In the genomic region with DNA sequence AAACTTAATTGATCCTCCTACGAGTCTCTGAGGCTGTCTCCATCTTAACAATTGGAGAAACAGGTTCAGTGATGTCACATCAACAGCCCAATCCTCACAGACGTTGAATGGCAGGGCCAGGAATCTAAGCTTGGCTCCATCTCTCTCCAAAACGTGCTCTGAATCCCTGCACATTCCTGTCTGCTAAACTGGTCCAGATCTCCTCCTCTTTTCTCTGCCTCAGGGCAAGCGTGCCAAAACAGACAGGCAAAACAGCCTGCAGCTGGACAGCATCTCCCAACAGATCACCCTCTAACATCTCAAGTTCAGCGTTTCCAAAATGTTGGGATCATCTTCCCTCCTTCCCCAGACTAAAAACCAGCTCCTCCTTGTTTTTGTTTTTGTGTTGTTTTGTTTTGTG, we compare ENCODE assay signal across 29 cellular contexts. TPM values are rescaled to one million over a fixed set of nuclear protein-coding genes. Genes with fewer than 3 reads are reported as not detected.
DNase-seq lines count a peak whose midpoint lies in the region; ATAC-seq, FAIRE-seq and TF ChIP-seq lines count a peak whose summit lies in the region.
"Had no signal": no experiment of that assay in that cellular context is flagged by ENCODE, and none has a peak within 500 bp of the region (broad histone marks: within the 10 kb centered on the region; RNA-seq: fewer than 3 reads in every experiment).

No MANE protein-coding gene starts in this region.

- H3K9ac ChIP-seq in liver (ENCODE audit: low read depth in 1 of 2, low read length in 2 of 2) (peak overlapping the region in 1 of 2 donors; percentile 18), HepG2 (ENCODE audit: insufficient read depth, low read depth, low read length) (no peak overlapping the region), adipocyte (ENCODE audit: low read length) (no peak overlapping the region)
- H3K9ac ChIP-seq: KMS-11 had no signal

- no peaks in the 10 kb centered on the region for H3K27me3 ChIP-seq in liver (ENCODE audit: control insufficient read depth in 4 of 4, insufficient read depth in 4 of 4, low read length in 3 of 4)
- H3K27me3 ChIP-seq in HepG2 (ENCODE audit: control insufficient read depth in 1 of 2, insufficient read depth in 2 of 2, low read length in 2 of 2) = peaks cover 1 to 12% of the 10 kb centered on the region in 2 experiments; a peak in 1 of 5 replicates
- peaks cover 39% of the 10 kb centered on the region for H3K27me3 ChIP-seq in adipocyte (replicated peaks; ENCODE audit: control insufficient read depth, insufficient read depth, low read length)
- H3K27me3 ChIP-seq in small intestine (ENCODE audit: control insufficient read depth in 2 of 2, insufficient read depth in 2 of 2, low read length in 2 of 2) = no peaks in the 10 kb centered on the region
- H3K27me3 ChIP-seq: adrenal gland, colonic mucosa, suprapubic skin had no signal

- DNase-seq in HepG2 (ENCODE audit: low spot score) (no peak), adipocyte (ENCODE audit: low read depth) (peak; percentile 57), islet precursor cell (peak; percentile 62), germinal center (ENCODE audit: low spot score) (no peak), small intestine (no peak)
- DNase-seq: activated CD4-positive, alpha-beta T cell treated with anti-CD3 and anti-CD28 coated beads, Interleukin-2, amount 10 ng/mL, durations not matched to agents 24 days and 14 days; activated naive CD4-positive, alpha-beta T cell; activated T-cell treated with anti-CD3 and anti-CD28 coated beads, Interleukin-2, amount 50 U/mL, for 72 hours; adrenal gland; AML-193; colonic mucosa; effector memory CD8-positive, alpha-beta T cell; left ventricle myocardium inferior; naive B cell; NCI-H1436 treated with DMSO at 0.1 percent for 48 hours; NCI-H446 treated with DMSO at 0.1 percent for 48 hours; OCI-M1; Right ventricle myocardium superior; stimulated activated CD4-positive, alpha-beta T cell treated with anti-CD3 and anti-CD28 coated beads, Interleukin-15, amount 100 ng/mL, for 24 hours; stimulated activated naive B cell treated with anti-CD40 and anti-IgM and Interleukin-4, amounts not matched to agents 10 μg/mL and 1 μg/mL and 100 μg/mL, for 72 hours had no signal

- no peak overlapping the region for H2AFZ ChIP-seq in HepG2 (ENCODE audit: low read length)

- H3K4me2 ChIP-seq in HepG2 (ENCODE audit: low read depth, low read length) = no peak overlapping the region
- H3K4me2 ChIP-seq: KMS-11 had no signal

- H3K79me2 ChIP-seq in HepG2 (ENCODE audit: insufficient read depth, low read length) = no peaks in the 10 kb centered on the region

- TF ChIP-seq CTCF in liver (IDR thresholded peaks at IDR 0.05; ENCODE audit: low read depth, low read length, missing input control) = no peak
- TF ChIP-seq CTCF in HepG2 (CRISPR knock-in tag; IDR thresholded peaks at IDR 0.05) = no peak

- no TSS peak for BruUV-seq in HepG2 (replicated peaks; lab: Mats Ljungman, UMichigan)

- H3K9me3 ChIP-seq in liver (ENCODE audit: control insufficient read depth in 4 of 4, low read length in 3 of 4) (no peaks in the 10 kb centered on the region), HepG2 (ENCODE audit: low read length) (no peaks in the 10 kb centered on the region), adipocyte (ENCODE audit: control insufficient read depth, low read length) (no peaks in the 10 kb centered on the region), small intestine (ENCODE audit: control insufficient read depth, low read depth) (no peaks in the 10 kb centered on the region)
- H3K9me3 ChIP-seq: adrenal gland, colonic mucosa, left ventricle myocardium inferior, prostate gland, suprapubic skin had no signal

- peaks cover 11 to 79% (median 60%) of the 10 kb centered on the region in 4 donors for H3K4me1 ChIP-seq in liver (ENCODE audit: control insufficient read depth in 4 of 4, insufficient read depth in 4 of 4, low read length in 3 of 4)
- H3K4me1 ChIP-seq in HepG2 (ENCODE audit: insufficient read depth, low read length) = peaks cover 33% of the 10 kb centered on the region
- H3K4me1 ChIP-seq in adipocyte (ENCODE audit: control insufficient read depth, insufficient read depth, low read length) = no peaks in the 10 kb centered on the region
- peaks cover 6 to 7% of the 10 kb centered on the region in 2 donors for H3K4me1 ChIP-seq in small intestine (ENCODE audit: control insufficient read depth in 2 of 2, insufficient read depth in 1 of 2, low read depth in 1 of 2, low read length in 1 of 2)
- H3K4me1 ChIP-seq: adrenal gland, left ventricle myocardium inferior had no signal

- peaks cover 0 to 5% (median 1%) of the 10 kb centered on the region in 4 donors for H3K36me3 ChIP-seq in liver (ENCODE audit: control insufficient read depth in 4 of 4, insufficient read depth in 3 of 4, low read depth in 1 of 4, low read length in 3 of 4)
- no peaks in the 10 kb centered on the region for H3K36me3 ChIP-seq in HepG2 (replicated peaks in 1 of 2; ENCODE audit: control insufficient read depth in 1 of 2, insufficient read depth in 2 of 2, low read length in 2 of 2)
- no peaks in the 10 kb centered on the region for H3K36me3 ChIP-seq in adipocyte (ENCODE audit: control insufficient read depth, insufficient read depth, low read length, severe bottlenecking)
- H3K36me3 ChIP-seq in small intestine (ENCODE audit: control insufficient read depth in 2 of 2, insufficient read depth in 2 of 2, low read length in 2 of 2) = no peaks in the 10 kb centered on the region
- H3K36me3 ChIP-seq: adrenal gland, colonic mucosa, left ventricle myocardium inferior, prostate gland, suprapubic skin had no signal

- 31% methylated on average over 5 of the region's 5 CpGs for WGBS in liver
- 17% methylated on average over 5 of the region's 5 CpGs for WGBS in HepG2 (ENCODE audit: low lambda C conversion rate)
- WGBS in small intestine, 3 donors = 30 to 50% (median 46%) methylated on average over 5 of the region's 5 CpGs

- intact Hi-C loops in HepG2 (cut with micrococcal nuclease; ENCODE audit: unreplicated experiment) = no loop called here

- no peak overlapping the region for H3K4me3 ChIP-seq in liver (ENCODE audit: low read depth in 1 of 3, low read length in 3 of 3)
- H3K4me3 ChIP-seq in HepG2 (replicated peaks in 1 of 3; ENCODE audit: insufficient read depth in 1 of 3, low read depth in 2 of 3, low read length in 3 of 3) = no peak overlapping the region
- H3K4me3 ChIP-seq in adipocyte (ENCODE audit: low read length) = no peak overlapping the region
- no peak overlapping the region for H3K4me3 ChIP-seq in small intestine (ENCODE audit: low read depth in 1 of 2, low read length in 2 of 2)
- H3K4me3 ChIP-seq: adrenal gland, colonic mucosa, left ventricle myocardium inferior, prostate gland, suprapubic skin had no signal

- TF ChIP-seq EP300 in HepG2 (IDR thresholded peaks at IDR 0.05; ENCODE audit: low read depth in 2 of 2, low read length in 2 of 2) = no peak
- no peak for TF ChIP-seq EP300 in HepG2 (CRISPR knock-in tag; IDR thresholded peaks at IDR 0.05; ENCODE audit: borderline replicate concordance)

- CTCF ChIA-PET in HepG2 (lab: Yijun Ruan, JAX; ENCODE audit: low intra/inter-chr PET ratio, low total read pairs) = no interaction called here

- TF ChIP-seq POLR2A in HepG2 (IDR thresholded peaks at IDR 0.05; ENCODE audit: insufficient read depth in 1 of 2, low read depth in 2 of 2, low read length in 2 of 2) = no peak

- TF ChIP-seq RAD21 in liver (IDR thresholded peaks at IDR 0.05) (no peak), HepG2 (CRISPR knock-in tag; IDR thresholded peaks at IDR 0.05) (no peak)

- ATAC-seq in HepG2 (no peak), GM18502 (IDR thresholded peaks at IDR 0.05; ENCODE audit: poor library complexity, unreplicated experiment) (no peak), GM18517 (IDR thresholded peaks at IDR 0.05; ENCODE audit: unreplicated experiment) (no peak)
- ATAC-seq: activated T-cell treated with anti-CD3 and anti-CD28 coated beads, Interleukin-2, amount 50 U/mL, for 72 hours; effector memory CD8-positive, alpha-beta T cell; esophagus mucosa; stimulated activated naive B cell treated with anti-CD40 and anti-IgM and Interleukin-4, amounts not matched to agents 10 μg/mL and 1 μg/mL and 100 μg/mL, for 72 hours had no signal

- H3K27ac ChIP-seq in liver (ENCODE audit: low read depth in 1 of 2, low read length in 2 of 2) = peak overlapping the region; percentile 2 to 68
- no peak overlapping the region for H3K27ac ChIP-seq in HepG2 (ENCODE audit: extremely low read length, insufficient read depth, low read length)
- H3K27ac ChIP-seq in small intestine (ENCODE audit: low read depth in 1 of 2, low read length in 1 of 2) = no peak overlapping the region
- H3K27ac ChIP-seq: adrenal gland, colonic mucosa, KMS-11, left ventricle myocardium inferior, suprapubic skin had no signal

- in situ Hi-C loops in HepG2 (cut with HindIII; ENCODE audit: extremely low pct_ligation_motif_present, low pct_unique_long_range_greater_than_20kb) = no loop called here

- no peak for FAIRE-seq in HepG2 (lab: Jason Lieb, UNC)
- FAIRE-seq in small intestine (lab: Jason Lieb, UNC) = no peak
- FAIRE-seq: frontal cortex, urothelium cell line had no signal

- POLR2A ChIA-PET in HepG2 (lab: Yijun Ruan, JAX) = no interaction called here

- no peaks in the 10 kb centered on the region for H4K20me1 ChIP-seq in HepG2 (ENCODE audit: insufficient read depth, low read length)

RNA-seq across cellular contexts. Expression of a gene that starts 6.6 kb away (rescaled TPM):
- total RNA-seq in liver (100 to 1,000 TPM in 1 of 2 donors, 10 to 100 TPM in 1; 27.8 to 233 TPM), HepG2 (2016; rRNA removed; fragmentation: Illumina TruSeq; extraction: Trizol) (0.28 and 0.29 TPM in 2 replicates)
- polyA plus RNA-seq in liver (100 to 1,000 TPM; 401 to 574 TPM), HepG2 (2011; rRNA removed) (0.22 and 0.53 TPM in 2 replicates), small intestine (1,000 to 10,000 TPM in 1 of 3 donors, 100 to 1,000 TPM in 2; 113 to 1,158 (median 497) TPM)
- not detected in 2 replicates for total RNA-seq in HepG2 (2016; cell fraction: cytosol; rRNA removed; fragmentation: Illumina TruSeq; extraction: Trizol; ENCODE audit: low read depth)
- not detected in 2 replicates for total RNA-seq in HepG2 (2016; cell fraction: insoluble cytoplasmic fraction; rRNA removed; fragmentation: Illumina TruSeq; extraction: Trizol)
- total RNA-seq in HepG2 (2016; cell fraction: membrane; rRNA removed; fragmentation: Illumina TruSeq; extraction: Trizol) = 0.12 and 0.17 TPM in 2 replicates
- not detected in 2 replicates for total RNA-seq in HepG2 (2016; cell fraction: nucleus; rRNA removed; fragmentation: Illumina TruSeq; extraction: Trizol)
- 0.17 and 0.32 TPM in 2 replicates for polyA plus RNA-seq in HepG2 (2011; cell fraction: cytosol; rRNA removed)
- polyA plus RNA-seq in HepG2 (2011; cell fraction: nucleus; rRNA removed) = 0.14 TPM in 2 replicates
- 0.83 and 1.6 TPM in 2 replicates for polyA plus RNA-seq in HepG2 (2012)
- polyA plus RNA-seq in HepG2 (2016; cell fraction: cytosol; fragmentation: Illumina TruSeq; extraction: Trizol; ENCODE audit: low read depth) = 0.16 and 0.26 TPM in 2 replicates
- 0.24 TPM in 1 of 2 replicates, not detected in the other for polyA plus RNA-seq in HepG2 (2016; cell fraction: insoluble cytoplasmic fraction; fragmentation: Illumina TruSeq; extraction: Trizol; ENCODE audit: low read depth)
- 0.18 and 0.47 TPM in 2 replicates for polyA plus RNA-seq in HepG2 (2016; cell fraction: membrane; fragmentation: Illumina TruSeq; extraction: Trizol; ENCODE audit: low read depth)
- not detected in 2 replicates for polyA plus RNA-seq in HepG2 (2016; cell fraction: nucleus; fragmentation: Illumina TruSeq; extraction: Trizol; ENCODE audit: insufficient read depth, low read depth)
- polyA minus RNA-seq in HepG2 (2011; rRNA and poly(A)+ RNA removed; ENCODE audit: low replicate concordance) = 0.23 TPM in 1 of 2 replicates, not detected in the other
- polyA minus RNA-seq in HepG2 (2011; cell fraction: cytosol; rRNA and poly(A)+ RNA removed) = not detected in 2 replicates
- not detected in 2 replicates for polyA minus RNA-seq in HepG2 (2011; cell fraction: nucleus; rRNA and poly(A)+ RNA removed)
- total RNA-seq: activated CD4-positive, alpha-beta T cell treated with anti-CD3 and anti-CD28 coated beads, Interleukin-2, amount 10 ng/mL, durations not matched to agents 24 days and 14 days; frontal cortex had no signal

RNA-seq across cellular contexts. Expression of a gene that starts 39.1 kb away (rescaled TPM):
- not detected for total RNA-seq in liver
- polyA plus RNA-seq in liver = not detected
- total RNA-seq in HepG2 (2016; rRNA removed; fragmentation: Illumina TruSeq; extraction: Trizol) = not detected in 2 replicates
- not detected in 2 replicates for total RNA-seq in HepG2 (2016; cell fraction: cytosol; rRNA removed; fragmentation: Illumina TruSeq; extraction: Trizol; ENCODE audit: low read depth)
- total RNA-seq in HepG2 (2016; cell fraction: insoluble cytoplasmic fraction; rRNA removed; fragmentation: Illumina TruSeq; extraction: Trizol) = not detected in 2 replicates
- total RNA-seq in HepG2 (2016; cell fraction: membrane; rRNA removed; fragmentation: Illumina TruSeq; extraction: Trizol) = not detected in 2 replicates
- total RNA-seq in HepG2 (2016; cell fraction: nucleus; rRNA removed; fragmentation: Illumina TruSeq; extraction: Trizol) = not detected in 2 replicates
- polyA plus RNA-seq in HepG2 (2011; rRNA removed) = not detected in 2 replicates
- polyA plus RNA-seq in HepG2 (2011; cell fraction: cytosol; rRNA removed) = not detected in 2 replicates
- polyA plus RNA-seq in HepG2 (2011; cell fraction: nucleus; rRNA removed) = not detected in 2 replicates
- 0.11 TPM in 1 of 2 replicates, not detected in the other for polyA plus RNA-seq in HepG2 (2012)
- not detected in 2 replicates for polyA plus RNA-seq in HepG2 (2016; cell fraction: cytosol; fragmentation: Illumina TruSeq; extraction: Trizol; ENCODE audit: low read depth)
- polyA plus RNA-seq in HepG2 (2016; cell fraction: insoluble cytoplasmic fraction; fragmentation: Illumina TruSeq; extraction: Trizol; ENCODE audit: low read depth) = not detected in 2 replicates
- polyA plus RNA-seq in HepG2 (2016; cell fraction: membrane; fragmentation: Illumina TruSeq; extraction: Trizol; ENCODE audit: low read depth) = not detected in 2 replicates
- polyA plus RNA-seq in HepG2 (2016; cell fraction: nucleus; fragmentation: Illumina TruSeq; extraction: Trizol; ENCODE audit: insufficient read depth, low read depth) = not detected in 2 replicates
- polyA minus RNA-seq in HepG2 (2011; rRNA and poly(A)+ RNA removed; ENCODE audit: low replicate concordance) = not detected in 2 replicates
- not detected in 2 replicates for polyA minus RNA-seq in HepG2 (2011; cell fraction: cytosol; rRNA and poly(A)+ RNA removed)
- polyA minus RNA-seq in HepG2 (2011; cell fraction: nucleus; rRNA and poly(A)+ RNA removed) = not detected in 2 replicates
- 1 to 10 TPM in 2 of 3 donors, not detected in 1; 1.1 to 1.9 TPM for polyA plus RNA-seq in small intestine
- total RNA-seq: activated CD4-positive, alpha-beta T cell treated with anti-CD3 and anti-CD28 coated beads, Interleukin-2, amount 10 ng/mL, durations not matched to agents 24 days and 14 days; activated T-cell treated with anti-CD3 and anti-CD28 coated beads, Interleukin-2, amount 50 U/mL, for 72 hours; colonic mucosa; esophagus mucosa; frontal cortex; suprapubic skin had no signal

Comparison
In these comparisons a context has a peak if more than half of its experiments do, and no peak if none do; other contexts are left out.
1. H3K27ac ChIP-seq: peak in liver (2 of 2); none in HepG2 (single experiment) and small intestine (0 of 2).
2. RNA of a gene that starts 6.6 kb away (polyA plus RNA-seq): 401 to 574 TPM in liver and 113 to 1,158 TPM in small intestine; 0.14 to 1.6 TPM in HepG2; every median in the first group is over 10 times any median in the second.
3. DNase-seq: peak in adipocyte (single experiment) and islet precursor cell (single experiment); none in HepG2 (single experiment), germinal center (single experiment) and small intestine (single experiment).